ENCODE assay signal across 8 cellular contexts in the genomic region with DNA sequence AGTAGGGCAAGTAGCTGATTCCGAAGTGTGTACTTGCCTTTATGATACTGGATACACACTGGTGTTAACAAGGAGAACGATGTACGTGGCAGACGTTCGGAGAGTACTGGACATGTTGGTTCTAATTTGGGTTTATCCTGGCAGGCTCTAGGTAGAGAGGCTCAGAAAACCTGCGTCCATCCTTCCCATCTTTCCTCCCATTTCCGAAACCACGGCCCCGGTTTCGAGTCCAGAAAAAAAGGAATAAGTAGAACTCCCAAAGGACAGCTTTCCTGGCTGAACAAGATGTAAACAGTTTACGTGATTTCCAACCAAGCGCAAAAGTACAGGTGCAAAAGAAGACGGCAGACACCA. TPM values are rescaled to one million over a fixed set of nuclear protein-coding genes. Genes with fewer than 3 reads are reported as not detected.
A peak's percentile ranks its signal among the peaks of the same experiment; 100 is the strongest.
DNase-seq lines count a peak whose midpoint lies in the region; ATAC-seq and TF ChIP-seq lines count a peak whose summit lies in the region.

No MANE protein-coding gene starts in this region.

- DNase-seq in HEK293T (ENCODE audit: extremely low spot score), result no peak
- no peak for DNase-seq in esophagus muscularis mucosa (ENCODE audit: extremely low spot score)
- DNase-seq in erythroblast (lab: John Stamatoyannopoulos, UW), result no peak
- DNase-seq in NOMO-1 (lab: John Stamatoyannopoulos, UW; ENCODE audit: unreplicated experiment in 2 of 2), result no peak
- no peak for DNase-seq in iPS-NIHi7 (ENCODE audit: extremely low spot score)

- peak overlapping the region; percentile 87 for H2AFZ ChIP-seq in OCI-LY3 (ENCODE audit: low read depth, low read length)

- H3K9ac ChIP-seq in OCI-LY3 (ENCODE audit: low read length), result peak overlapping the region; percentile 62

- POLR2A ChIA-PET in HEK293T (lab: Yijun Ruan, JAX), result interaction anchor here (1.0 to 1.7 kb wide), 3 partner anchors 11 to 24 kb away, joined by 3 to 6 read pairs (median 4); no protein-coding TSS in a partner anchor

- H3K4me2 ChIP-seq in OCI-LY3 (ENCODE audit: low read length), result peak overlapping the region; percentile 93

- H3K36me3 ChIP-seq in OCI-LY3 (replicated peaks; ENCODE audit: low read depth, low read length), result no peaks in the 10 kb centered on the region
- no peaks in the 10 kb centered on the region for H3K36me3 ChIP-seq in esophagus muscularis mucosa
- no peaks in the 10 kb centered on the region for H3K36me3 ChIP-seq in neutrophil

- TF ChIP-seq EP300 in esophagus muscularis mucosa (IDR thresholded peaks at IDR 0.05), result no peak

- WGBS in esophagus muscularis mucosa, result 1% methylated on average over 13 of the region's 13 CpGs

- H3K27me3 ChIP-seq in OCI-LY3 (ENCODE audit: low read depth, low read length), result no peaks in the 10 kb centered on the region
- H3K27me3 ChIP-seq in esophagus muscularis mucosa, result no peaks in the 10 kb centered on the region
- peaks cover 32% of the 10 kb centered on the region for H3K27me3 ChIP-seq in neutrophil

- H3K27ac ChIP-seq in OCI-LY3 (ENCODE audit: low read length) (peak overlapping the region; percentile 21; the same call in 1 of the 2 replicates), esophagus muscularis mucosa (replicated peaks in 1 of 4) (peak overlapping the region; percentile 87 to 90 (median 88)), neutrophil (peak overlapping the region; percentile 91)

- peaks cover 34% of the 10 kb centered on the region for H3K79me2 ChIP-seq in OCI-LY3 (ENCODE audit: low read length)

- H4K20me1 ChIP-seq in OCI-LY3 (ENCODE audit: insufficient read depth, low read length), result peaks cover 8% of the 10 kb centered on the region; the same call in 1 of the 2 replicates

- H3K4me1 ChIP-seq in OCI-LY3 (ENCODE audit: low read length), result peaks cover 20% of the 10 kb centered on the region
- H3K4me1 ChIP-seq in esophagus muscularis mucosa, result peaks cover 27 to 34% (median 33%) of the 10 kb centered on the region in 4 donors
- peaks cover 16 to 20% of the 10 kb centered on the region in 2 experiments for H3K4me1 ChIP-seq in neutrophil (ENCODE audit: control insufficient read depth in 1 of 2, insufficient read depth in 1 of 2, low read depth in 1 of 2, low read length in 1 of 2)

- H3K4me3 ChIP-seq in OCI-LY3 (ENCODE audit: low read length) (peak overlapping the region; percentile 92), esophagus muscularis mucosa (peak overlapping the region; percentile 78 to 99 (median 84)), neutrophil (ENCODE audit: low read depth in 1 of 2, low read length in 1 of 2) (peak overlapping the region; percentile 85 to 97)

- intact Hi-C loops in esophagus muscularis mucosa (cut with DNase I), result loop anchor here (5.0 kb wide), 1 partner anchor 53 kb away; the partner anchor contains the start of gene TMEM33

- TF ChIP-seq POLR2A in esophagus muscularis mucosa (IDR thresholded peaks at IDR 0.05; ENCODE audit: low read depth) (no peak), erythroblast (IDR thresholded peaks at IDR 0.05; ENCODE audit: low read length) (no peak)

- peak; percentile 7 for ATAC-seq in GM18499 (IDR thresholded peaks at IDR 0.05; ENCODE audit: insufficient read depth, unreplicated experiment)

- CTCF ChIA-PET in HEK293T (lab: Yijun Ruan, JAX), result interaction anchor here (0.6 kb wide), 1 partner anchor 846 kb away, joined by 3 read pairs; no protein-coding TSS in a partner anchor

- TF ChIP-seq CTCF in OCI-LY3 (IDR thresholded peaks at IDR 0.05; ENCODE audit: low read depth, low read length) (no peak), esophagus muscularis mucosa (IDR thresholded peaks at IDR 0.05) (no peak), neutrophil (IDR thresholded peaks at IDR 0.05) (no peak)

- H3K9me3 ChIP-seq in OCI-LY3 (ENCODE audit: insufficient read depth, low read length) (no peaks in the 10 kb centered on the region), esophagus muscularis mucosa (no peaks in the 10 kb centered on the region), neutrophil (no peaks in the 10 kb centered on the region)

TF ChIP-seq in HEK293T, 16 proteins besides CTCF, POLR2A, EP300 and RAD21:
- TF ChIP-seq FOXA1 (IDR thresholded peaks at IDR 0.05) (no peak), CTBP1 (IDR thresholded peaks at IDR 0.05; ENCODE audit: borderline replicate concordance) (peak; percentile 42; the same call in 1 of the 2 replicates)

RNA-seq across cellular contexts. Expression of gene SLC30A9, which starts 0.3 kb away (rescaled TPM):
- total RNA-seq in esophagus muscularis mucosa, result 10 to 100 TPM; 32.4 to 45.4 (median 34.7) TPM

RNA-seq across cellular contexts. Expression of gene DCAF4L1, which starts 8.4 kb away (rescaled TPM):
- under 1 TPM; under 0.01 to 0.29 (median 0.18) TPM for total RNA-seq in esophagus muscularis mucosa

RNA-seq across cellular contexts. Expression of gene TMEM33, which starts 54.8 kb away (rescaled TPM):
- total RNA-seq in esophagus muscularis mucosa, result 10 to 100 TPM; 15.4 to 34.8 (median 26.3) TPM

Comparison
In these comparisons a context has a peak if more than half of its experiments do, and no peak if none do; other contexts are left out.
1. H3K27ac ChIP-seq: peak in every context shown above with its lines; median percentile 91 in neutrophil; 88 in esophagus muscularis mucosa; 21 in OCI-LY3.